Comparison of ENCODE assay signal across 33 cellular contexts in the genomic region with DNA sequence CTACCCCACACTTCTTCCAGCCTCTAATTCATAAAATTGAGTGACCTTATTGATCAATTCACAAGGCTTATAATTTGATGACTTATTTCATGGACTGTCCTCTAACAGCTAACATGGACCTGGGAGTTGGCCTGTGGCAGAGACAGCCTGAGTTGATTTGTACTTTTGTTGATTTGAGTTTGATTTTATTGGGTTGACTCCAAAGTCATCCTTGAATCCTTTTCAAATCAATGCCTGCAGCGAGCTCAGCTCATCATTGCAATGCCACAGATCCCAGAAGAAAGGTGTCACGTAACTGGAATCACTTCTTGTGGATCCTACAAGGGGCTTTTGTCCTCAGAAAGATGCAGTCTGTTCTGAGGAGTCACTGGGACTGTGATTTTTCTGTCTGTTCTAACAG.
"Had no signal": no experiment of that assay in that cellular context is flagged by ENCODE, and none has a peak within 500 bp of the region (broad histone marks: within the 10 kb centered on the region; RNA-seq: fewer than 3 reads in every experiment).

No MANE protein-coding gene starts in this region.

- DNase-seq: activated B cell treated with CpG ODN at 0.5 μM for 24 hours; activated CD4-positive, alpha-beta memory T cell treated with anti-CD3 and anti-CD28 coated beads for 36 hours; activated CD4-positive, alpha-beta T cell treated with anti-CD3 and anti-CD28 coated beads for 4 hours; activated CD4-positive, alpha-beta T cell treated with anti-CD3 and anti-CD28 coated beads, Interleukin-2, amount 10 ng/mL, durations not matched to agents 24 days and 14 days; activated CD4-positive, alpha-beta T cell treated with anti-CD3 and anti-CD28 coated beads, Interleukin-2, amount 50 U/mL, for 1 hour; activated CD4-positive, alpha-beta T cell treated with anti-CD3 and anti-CD28 coated beads, Interleukin-2, amount 50 U/mL, for 4 hours; activated CD4-positive, CD25-positive, alpha-beta regulatory T cell treated with anti-CD3 and anti-CD28 coated beads, Interleukin-2, amount 50 U/mL, for 72 hours; activated CD8-positive, alpha-beta memory T cell treated with anti-CD3 and anti-CD28 coated beads, Interleukin-2, amount 50 U/mL, for 4 hours; activated CD8-positive, alpha-beta T cell treated with anti-CD3 and anti-CD28 coated beads for 36 hours; activated effector memory CD4-positive, alpha-beta T cell treated with anti-CD3 and anti-CD28 coated beads, Interleukin-2, amount 50 U/mL, for 16 hours; activated gamma-delta T cell treated with Interleukin-2 at 50 U/mL for 16 hours; activated naive CD4-positive, alpha-beta T cell; activated naive CD4-positive, alpha-beta T cell treated with anti-CD3 and anti-CD28 coated beads for 36 hours; activated naive CD4-positive, alpha-beta T cell treated with anti-CD3 and anti-CD28 coated beads, Interleukin-2, amount 50 U/mL, for 16 hours; activated naive CD8-positive, alpha-beta T cell treated with anti-CD3 and anti-CD28 coated beads for 36 hours; activated T-cell treated with anti-CD3 and anti-CD28 coated beads for 4 hours; activated T-cell treated with anti-CD3 and anti-CD28 coated beads, Interleukin-2, amount 50 U/mL, for 1 hour; activated T-cell treated with anti-CD3 and anti-CD28 coated beads, Interleukin-2, amount 50 U/mL, for 4 hours; activated T-cell treated with anti-CD3 and anti-CD28 coated beads, Interleukin-2, amount 50 U/mL, for 72 hours; adrenal gland; amniotic stem cell; body of pancreas; brain microvascular endothelial cell; central memory CD4-positive, alpha-beta T cell; T-helper 2 cell; T-helper 9 cell had no signal

- H3K4me1 ChIP-seq: adrenal gland, breast epithelium had no signal

- H3K4me3 Mint-ChIP-seq: activated B cell treated with CpG ODN at 0.5 μM for 24 hours; activated CD4-positive, alpha-beta memory T cell treated with anti-CD3 and anti-CD28 coated beads for 36 hours; activated CD4-positive, alpha-beta T cell treated with anti-CD3 and anti-CD28 coated beads, Interleukin-2, amount 10 ng/mL, durations not matched to agents 24 days and 14 days; activated CD8-positive, alpha-beta T cell treated with anti-CD3 and anti-CD28 coated beads for 36 hours; activated naive CD4-positive, alpha-beta T cell treated with anti-CD3 and anti-CD28 coated beads for 36 hours; activated naive CD8-positive, alpha-beta T cell treated with anti-CD3 and anti-CD28 coated beads for 36 hours; activated T-cell treated with anti-CD3 and anti-CD28 coated beads, Interleukin-2, amount 50 U/mL, for 4 hours; activated T-cell treated with anti-CD3 and anti-CD28 coated beads, Interleukin-2, amount 50 U/mL, for 72 hours; activated T-helper 1 cell treated with anti-CD3 and anti-CD28 coated beads, Interleukin-12 subunit alpha, Interleukin-12 subunit beta, Interleukin-2, Interleukin-4 antibody, amounts not matched to agents 30 ng/mL and 10 ng/mL and 1 ng/mL, durations not matched to agents 14 hours and 24 hours and 36 hours; activated T-helper 17 cell treated with anti-CD3 and anti-CD28 coated beads, Interleukin-2, amount 50 U/mL, for 72 hours; T-helper 1 cell treated with Interleukin-12 subunit alpha and Interleukin-12 subunit beta and Interleukin-4 antibody, amounts not matched to agents 30 μg/mL and 1 μg/mL, for 36 hours; T-helper 2 cell treated with Interferon-gamma antibody and Interleukin-4, amounts not matched to agents 5 μg/mL and 100 μg/mL, for 36 hours had no signal

- ATAC-seq: activated CD8-positive, alpha-beta T cell treated with anti-CD3 and anti-CD28 coated beads for 36 hours; activated naive CD4-positive, alpha-beta T cell treated with anti-CD3 and anti-CD28 coated beads, Interleukin-2, amount 50 U/mL, for 72 hours; activated T-cell treated with anti-CD3 and anti-CD28 coated beads, Interleukin-2, amount 50 U/mL, for 4 hours; activated T-cell treated with anti-CD3 and anti-CD28 coated beads, Interleukin-2, amount 50 U/mL, for 72 hours; activated T-helper 17 cell treated with anti-CD3 and anti-CD28 coated beads, Interleukin-2, amount 50 U/mL, for 72 hours; body of pancreas had no signal

- H3K27ac ChIP-seq: adrenal gland, body of pancreas, brain microvascular endothelial cell, breast epithelium, VCaP had no signal

- H3K36me3 Mint-ChIP-seq: activated CD4-positive, alpha-beta memory T cell treated with anti-CD3 and anti-CD28 coated beads for 36 hours; activated naive CD4-positive, alpha-beta T cell treated with anti-CD3 and anti-CD28 coated beads, Interleukin-2, amount 50 U/mL, for 72 hours; activated naive CD8-positive, alpha-beta T cell treated with anti-CD3 and anti-CD28 coated beads for 36 hours had no signal

- H3K27me3 ChIP-seq: adrenal gland, body of pancreas, brain microvascular endothelial cell, breast epithelium had no signal

- H3K9me3 Mint-ChIP-seq: activated B cell treated with CpG ODN at 0.5 μM for 24 hours; activated CD4-positive, alpha-beta memory T cell treated with anti-CD3 and anti-CD28 coated beads for 36 hours; activated CD4-positive, alpha-beta T cell treated with anti-CD3 and anti-CD28 coated beads, Interleukin-2, amount 10 ng/mL, durations not matched to agents 24 days and 14 days; activated CD8-positive, alpha-beta T cell treated with anti-CD3 and anti-CD28 coated beads for 36 hours; activated naive CD4-positive, alpha-beta T cell treated with anti-CD3 and anti-CD28 coated beads for 36 hours; activated naive CD4-positive, alpha-beta T cell treated with anti-CD3 and anti-CD28 coated beads, Interleukin-2, amount 50 U/mL, for 72 hours; activated naive CD8-positive, alpha-beta T cell treated with anti-CD3 and anti-CD28 coated beads for 36 hours; activated T-cell treated with anti-CD3 and anti-CD28 coated beads, Interleukin-2, amount 50 U/mL, for 4 hours; activated T-cell treated with anti-CD3 and anti-CD28 coated beads, Interleukin-2, amount 50 U/mL, for 72 hours; activated T-helper 1 cell treated with anti-CD3 and anti-CD28 coated beads, Interleukin-12 subunit alpha, Interleukin-12 subunit beta, Interleukin-2, Interleukin-4 antibody, amounts not matched to agents 30 ng/mL and 10 ng/mL and 1 ng/mL, durations not matched to agents 14 hours and 24 hours and 36 hours; activated T-helper 17 cell treated with anti-CD3 and anti-CD28 coated beads, Interleukin-2, amount 50 U/mL, for 72 hours; T-helper 1 cell treated with Interleukin-12 subunit alpha and Interleukin-12 subunit beta and Interleukin-4 antibody, amounts not matched to agents 30 μg/mL and 1 μg/mL, for 36 hours; T-helper 2 cell treated with Interferon-gamma antibody and Interleukin-4, amounts not matched to agents 5 μg/mL and 100 μg/mL, for 36 hours had no signal

- H3K4me3 ChIP-seq: adrenal gland, body of pancreas, breast epithelium had no signal

- H3K27me3 Mint-ChIP-seq: activated B cell treated with CpG ODN at 0.5 μM for 24 hours; activated CD4-positive, alpha-beta memory T cell treated with anti-CD3 and anti-CD28 coated beads for 36 hours; activated CD4-positive, alpha-beta T cell treated with anti-CD3 and anti-CD28 coated beads, Interleukin-2, amount 10 ng/mL, durations not matched to agents 24 days and 14 days; activated CD8-positive, alpha-beta T cell treated with anti-CD3 and anti-CD28 coated beads for 36 hours; activated naive CD8-positive, alpha-beta T cell treated with anti-CD3 and anti-CD28 coated beads for 36 hours; activated T-helper 17 cell treated with anti-CD3 and anti-CD28 coated beads, Interleukin-2, amount 50 U/mL, for 72 hours had no signal

- H3K27ac Mint-ChIP-seq: activated CD4-positive, alpha-beta memory T cell treated with anti-CD3 and anti-CD28 coated beads for 36 hours; activated CD4-positive, alpha-beta T cell treated with anti-CD3 and anti-CD28 coated beads, Interleukin-2, amount 10 ng/mL, durations not matched to agents 24 days and 14 days; activated CD8-positive, alpha-beta T cell treated with anti-CD3 and anti-CD28 coated beads for 36 hours; activated naive CD4-positive, alpha-beta T cell treated with anti-CD3 and anti-CD28 coated beads for 36 hours; activated naive CD8-positive, alpha-beta T cell treated with anti-CD3 and anti-CD28 coated beads for 36 hours; activated T-cell treated with anti-CD3 and anti-CD28 coated beads, Interleukin-2, amount 50 U/mL, for 72 hours; activated T-helper 1 cell treated with anti-CD3 and anti-CD28 coated beads, Interleukin-12 subunit alpha, Interleukin-12 subunit beta, Interleukin-2, Interleukin-4 antibody, amounts not matched to agents 30 ng/mL and 10 ng/mL and 1 ng/mL, durations not matched to agents 14 hours and 24 hours and 36 hours; activated T-helper 17 cell treated with anti-CD3 and anti-CD28 coated beads, Interleukin-2, amount 50 U/mL, for 72 hours; T-helper 1 cell treated with Interleukin-12 subunit alpha and Interleukin-12 subunit beta and Interleukin-4 antibody, amounts not matched to agents 30 μg/mL and 1 μg/mL, for 36 hours; T-helper 2 cell treated with Interferon-gamma antibody and Interleukin-4, amounts not matched to agents 5 μg/mL and 100 μg/mL, for 36 hours had no signal
